10 cellular contexts compared by ENCODE assay signal in genomic region chr4:111959202-111959601, GRCh38.
A peak's percentile ranks its signal among the peaks of the same experiment; 100 is the strongest.
DNase-seq lines count a peak whose midpoint lies in the region; ATAC-seq and TF ChIP-seq lines count a peak whose summit lies in the region.
"Had no signal": no experiment of that assay in that cellular context is flagged by ENCODE, and none has a peak within 500 bp of the region (broad histone marks: within the 10 kb centered on the region; RNA-seq: fewer than 3 reads in every experiment).

No MANE protein-coding gene starts in this region.

- TF ChIP-seq CTCF in lower lobe of right lung (IDR thresholded peaks at IDR 0.05): no peak

- H3K4me1 ChIP-seq in lower lobe of right lung: no peaks in the 10 kb centered on the region

- ATAC-seq in GM18502 (IDR thresholded peaks at IDR 0.05; ENCODE audit: poor library complexity, unreplicated experiment): peak; percentile 46
- ATAC-seq in HG02970 (IDR thresholded peaks at IDR 0.05; ENCODE audit: low FRiP score, unreplicated experiment): peak; percentile 35
- no peak for ATAC-seq in lower lobe of right lung

- H3K9me3 ChIP-seq in lower lobe of right lung: no peaks in the 10 kb centered on the region

- DNase-seq in RPMI7951 (ENCODE audit: low read depth): peak; percentile 92
- peak; percentile 63 for DNase-seq in islet precursor cell
- DNase-seq in SKM-1 (lab: John Stamatoyannopoulos, UW; ENCODE audit: unreplicated experiment): no peak
- no peak for DNase-seq in G401 (ENCODE audit: low spot score)
- no peak for DNase-seq in NK-92 treated with Interleukin-12 subunit alpha and Interleukin-12 subunit beta, amount 100 ng/mL, for 24 hours (lab: John Stamatoyannopoulos, UW)
- no peak for DNase-seq in lower lobe of right lung
- DNase-seq: activated CD4-positive, alpha-beta T cell treated with anti-CD3 and anti-CD28 coated beads for 48 hours; NCI-H748 treated with DMSO at 0.1 percent for 48 hours had no signal

- in situ Hi-C loops in G401 (cut with HindIII; ENCODE audit: low sequenced_read_pairs): no loop called here

- no peaks in the 10 kb centered on the region for H3K36me3 ChIP-seq in lower lobe of right lung

- intact Hi-C loops in lower lobe of right lung (cut with DNase I): no loop called here

- no peaks in the 10 kb centered on the region for H3K27me3 ChIP-seq in lower lobe of right lung (ENCODE audit: low read depth)

- H3K4me3 ChIP-seq in lower lobe of right lung: no peak overlapping the region

- no peak overlapping the region for H3K27ac ChIP-seq in lower lobe of right lung

Comparison
In these comparisons a context has a peak if more than half of its experiments do, and no peak if none do; other contexts are left out.
1. ATAC-seq: peak in GM18502 (single experiment) and HG02970 (single experiment); none in lower lobe of right lung (0 of 2).
2. DNase-seq: peak in RPMI7951 (single experiment) and islet precursor cell (single experiment); none in SKM-1 (single experiment), G401 (single experiment), NK-92 treated with Interleukin-12 subunit alpha and Interleukin-12 subunit beta, amount 100 ng/mL, for 24 hours (single experiment) and lower lobe of right lung (single experiment).